28 cellular contexts compared by ENCODE assay signal in genomic region chr10:18043148-18043547, GRCh38.
A peak's percentile ranks its signal among the peaks of the same experiment; 100 is the strongest.
DNase-seq lines count a peak whose midpoint lies in the region; ATAC-seq and TF ChIP-seq lines count a peak whose summit lies in the region.
"Had no signal": no experiment of that assay in that cellular context is flagged by ENCODE, and none has a peak within 500 bp of the region (broad histone marks: within the 10 kb centered on the region; RNA-seq: fewer than 3 reads in every experiment).

No MANE protein-coding gene starts in this region.

- TF ChIP-seq CTCF in MCF 10A (IDR thresholded peaks at IDR 0.05; ENCODE audit: unreplicated experiment), result no peak
- TF ChIP-seq CTCF in breast epithelium (IDR thresholded peaks at IDR 0.05), result no peak
- no peak for TF ChIP-seq CTCF in chondrocyte (IDR thresholded peaks at IDR 0.05)
- no peak for TF ChIP-seq CTCF in colonic mucosa (IDR thresholded peaks at IDR 0.05)

- H3K9ac ChIP-seq in colonic mucosa (ENCODE audit: low read depth in 2 of 2, low read length in 2 of 2), result no peak overlapping the region

- POLR2A ChIA-PET in MCF 10A (lab: Yijun Ruan, JAX), result interaction anchor here (0.7 kb wide), 1 partner anchor 27 kb away, joined by 3 read pairs; no protein-coding TSS in a partner anchor

- H3K4me1 Mint-ChIP-seq in MCF 10A (ENCODE audit: insufficient read depth, unreplicated experiment) (peaks cover 10% of the 10 kb centered on the region), chondrocyte (ENCODE audit: low read depth) (peaks cover 41% of the 10 kb centered on the region)
- H3K4me1 Mint-ChIP-seq: activated CD4-positive, alpha-beta T cell treated with anti-CD3 and anti-CD28 coated beads, Interleukin-2, amount 10 ng/mL, durations not matched to agents 24 days and 14 days had no signal

- H3K36me3 ChIP-seq in breast epithelium, result no peaks in the 10 kb centered on the region
- no peaks in the 10 kb centered on the region for H3K36me3 ChIP-seq in colonic mucosa
- H3K36me3 ChIP-seq: gastrocnemius medialis, left ventricle myocardium inferior, sigmoid colon, stomach, tibial nerve had no signal

- BruUV-seq in MCF 10A (replicated peaks; lab: Mats Ljungman, UMichigan), result no TSS peak

- H3K9me3 Mint-ChIP-seq in MCF 10A (ENCODE audit: unreplicated experiment) (no peaks in the 10 kb centered on the region), chondrocyte (ENCODE audit: low read depth) (no peaks in the 10 kb centered on the region)
- H3K9me3 Mint-ChIP-seq: activated CD4-positive, alpha-beta T cell treated with anti-CD3 and anti-CD28 coated beads, Interleukin-2, amount 10 ng/mL, durations not matched to agents 24 days and 14 days; activated naive CD4-positive, alpha-beta T cell treated with anti-CD3 and anti-CD28 coated beads for 36 hours; nephron progenitor cell had no signal

- no peaks in the 10 kb centered on the region for H3K9me3 ChIP-seq in breast epithelium
- H3K9me3 ChIP-seq in colonic mucosa, result no peaks in the 10 kb centered on the region
- H3K9me3 ChIP-seq: gastrocnemius medialis, left ventricle myocardium inferior, sigmoid colon, stomach, tibial nerve had no signal

- ATAC-seq in GM18520 (IDR thresholded peaks at IDR 0.05; ENCODE audit: unreplicated experiment) (no peak), GM18519 (IDR thresholded peaks at IDR 0.05; ENCODE audit: low FRiP score, unreplicated experiment) (no peak)
- ATAC-seq: gastrocnemius medialis, GM12878 had no signal

- H3K27me3 Mint-ChIP-seq in MCF 10A (ENCODE audit: insufficient read depth, unreplicated experiment) (no peaks in the 10 kb centered on the region), chondrocyte (ENCODE audit: low read depth) (no peaks in the 10 kb centered on the region)
- H3K27me3 Mint-ChIP-seq: activated CD4-positive, alpha-beta T cell treated with anti-CD3 and anti-CD28 coated beads, Interleukin-2, amount 10 ng/mL, durations not matched to agents 24 days and 14 days had no signal

- H3K27ac ChIP-seq in breast epithelium, result no peak overlapping the region
- H3K27ac ChIP-seq in colonic mucosa, result no peak overlapping the region
- H3K27ac ChIP-seq: 22Rv1, epithelial cell of prostate, gastrocnemius medialis, left ventricle myocardium inferior, sigmoid colon, stomach, tibial nerve had no signal

- H3K27me3 ChIP-seq in breast epithelium (no peaks in the 10 kb centered on the region), colonic mucosa (no peaks in the 10 kb centered on the region)
- H3K27me3 ChIP-seq: gastrocnemius medialis, sigmoid colon, stomach, tibial nerve had no signal

- no peak for TF ChIP-seq POLR2A in breast epithelium (IDR thresholded peaks at IDR 0.05)

- DNase-seq in MCF 10A (ENCODE audit: unreplicated experiment), result peak; percentile 55
- DNase-seq in breast epithelium (ENCODE audit: low spot score in 2 of 2), result no peak
- no peak for DNase-seq in chondrocyte (ENCODE audit: low spot score)
- DNase-seq in iris pigment epithelial cell (ENCODE audit: low read depth), result peak; percentile 60
- DNase-seq in NCI-H2196 treated with DMSO at 0.1 percent for 48 hours (lab: John Stamatoyannopoulos, UW; ENCODE audit: unreplicated experiment), result no peak
- DNase-seq in colonic mucosa, result no peak
- DNase-seq: activated CD4-positive, alpha-beta T cell treated with anti-CD3 and anti-CD28 coated beads, Interleukin-2, amount 10 ng/mL, durations not matched to agents 24 days and 14 days; activated naive CD4-positive, alpha-beta T cell treated with anti-CD3 and anti-CD28 coated beads for 36 hours; activated T-cell treated with anti-CD3 and anti-CD28 coated beads, Interleukin-2, amount 50 U/mL, for 48 hours; anterior cingulate cortex; gastrocnemius medialis; H7; hypothalamus; left ventricle myocardium inferior; NCI-H1092 treated with DMSO at 0.1 percent for 48 hours; NCI-H187 treated with DMSO at 0.1 percent for 48 hours; NCI-H526; nephron progenitor cell; sigmoid colon; stimulated activated CD8-positive, alpha-beta memory T cell treated with anti-CD3 and anti-CD28 coated beads, Interleukin-4, amount 100 ng/mL, for 48 hours; stomach; T-helper 2 cell had no signal

- H3K4me3 ChIP-seq in breast epithelium (no peak overlapping the region), colonic mucosa (no peak overlapping the region)
- H3K4me3 ChIP-seq: gastrocnemius medialis, GM12878, left ventricle myocardium inferior, sigmoid colon, stomach, tibial nerve had no signal

- CTCF ChIA-PET in MCF 10A (lab: Yijun Ruan, JAX), result no interaction called here

- H3K4me1 ChIP-seq in breast epithelium, result no peaks in the 10 kb centered on the region
- no peaks in the 10 kb centered on the region for H3K4me1 ChIP-seq in colonic mucosa
- H3K4me1 ChIP-seq: gastrocnemius medialis, left ventricle myocardium inferior, stomach, tibial nerve had no signal

- H3K36me3 Mint-ChIP-seq in MCF 10A (ENCODE audit: insufficient read depth, unreplicated experiment) (no peaks in the 10 kb centered on the region), chondrocyte (ENCODE audit: low read depth) (no peaks in the 10 kb centered on the region)

- H3K4me3 Mint-ChIP-seq in MCF 10A (ENCODE audit: unreplicated experiment), result no peak overlapping the region
- no peak overlapping the region for H3K4me3 Mint-ChIP-seq in chondrocyte (ENCODE audit: unreplicated experiment)
- H3K4me3 Mint-ChIP-seq: activated CD4-positive, alpha-beta T cell treated with anti-CD3 and anti-CD28 coated beads, Interleukin-2, amount 10 ng/mL, durations not matched to agents 24 days and 14 days; activated naive CD4-positive, alpha-beta T cell treated with anti-CD3 and anti-CD28 coated beads for 36 hours; nephron progenitor cell had no signal

- H3K27ac Mint-ChIP-seq in MCF 10A (ENCODE audit: low read depth, unreplicated experiment) (peak overlapping the region; percentile 22), chondrocyte (ENCODE audit: unreplicated experiment) (peak overlapping the region; percentile 93)
- H3K27ac Mint-ChIP-seq: activated CD4-positive, alpha-beta T cell treated with anti-CD3 and anti-CD28 coated beads, Interleukin-2, amount 10 ng/mL, durations not matched to agents 24 days and 14 days; activated naive CD4-positive, alpha-beta T cell treated with anti-CD3 and anti-CD28 coated beads for 36 hours; nephron progenitor cell had no signal

- intact Hi-C loops in MCF 10A (cut with micrococcal nuclease) (no loop called here), breast epithelium (cut with DNase I; ENCODE audit: low total_unique reads) (no loop called here), colonic mucosa (cut with DNase I) (no loop called here)

Comparison
In these comparisons a context has a peak if more than half of its experiments do, and no peak if none do; other contexts are left out.
1. DNase-seq: peak in MCF 10A (single experiment) and iris pigment epithelial cell (single experiment); none in breast epithelium (0 of 2), chondrocyte (single experiment), NCI-H2196 treated with DMSO at 0.1 percent for 48 hours (single experiment) and colonic mucosa (single experiment).